1 cellular context compared by ENCODE assay signal in genomic region chr22:43733138-43733537, GRCh38.
TF ChIP-seq lines count a peak whose summit lies in the region.

No MANE protein-coding gene starts in this region.

TF ChIP-seq in HEK293, 187 proteins besides CTCF, POLR2A, EP300 and RAD21 (continued from another document):
- TF ChIP-seq ZNF155 (tag by site-specific recombination; IDR thresholded peaks at IDR 0.05): no peak
- no peak for TF ChIP-seq HOXA7 (CRISPR knock-in tag; IDR thresholded peaks at IDR 0.05; ENCODE audit: borderline replicate concordance)
- peak; percentile 8; the same call in 1 of the 2 replicates for TF ChIP-seq ZNF654 (tag by site-specific recombination; IDR thresholded peaks at IDR 0.05; ENCODE audit: low read depth)
